ENCODE assay signal across 6 cellular contexts in the genomic region with DNA sequence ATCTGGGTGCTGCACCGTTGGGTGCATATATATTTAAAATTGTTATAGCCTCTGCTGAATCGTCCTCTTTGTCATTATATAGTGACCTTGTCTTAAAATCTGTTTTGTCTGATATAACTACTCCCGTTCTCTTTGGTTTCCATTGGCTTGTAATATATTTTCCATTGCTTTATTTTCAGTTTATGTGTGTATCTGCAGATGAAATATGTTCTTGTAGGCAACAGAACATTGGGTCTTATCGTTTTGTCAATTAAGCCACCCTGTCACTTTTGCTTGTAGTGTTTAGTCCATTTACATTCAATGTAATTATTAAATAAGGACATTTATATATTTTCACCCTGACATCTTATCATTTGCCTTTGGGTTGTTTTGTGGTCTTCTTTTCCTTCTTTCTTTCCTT.
"Had no signal": no experiment of that assay in that cellular context is flagged by ENCODE, and none has a peak within 500 bp of the region (broad histone marks: within the 10 kb centered on the region; RNA-seq: fewer than 3 reads in every experiment).

No MANE protein-coding gene starts in this region.

- H3K4me3 ChIP-seq: K562 had no signal

- H3K27ac ChIP-seq: HL-60, KMS-11 had no signal

- DNase-seq: IMR-90, KBM-7, KG1 had no signal
